ENCODE assay signal across 1 cellular context in the genomic region with DNA sequence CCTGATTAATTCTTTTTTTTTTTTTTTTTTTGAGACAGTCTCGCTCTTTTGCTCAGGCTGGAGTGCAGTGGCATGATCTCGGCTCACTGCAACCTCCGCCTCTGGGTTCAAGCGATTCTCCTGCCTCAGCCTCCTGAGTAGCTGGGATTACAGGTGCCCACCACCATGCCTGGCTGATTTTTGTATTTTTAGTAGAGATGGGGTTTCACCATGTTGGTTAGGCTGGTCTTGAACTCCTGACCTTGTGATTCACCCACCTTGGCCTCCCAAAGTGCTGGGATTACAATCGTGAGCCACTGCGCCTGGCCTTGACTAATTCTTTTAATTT.
A peak's percentile ranks its signal among the peaks of the same experiment; 100 is the strongest.
TF ChIP-seq lines count a peak whose summit lies in the region.

No MANE protein-coding gene starts in this region.

TF ChIP-seq in GM12878, 131 proteins besides CTCF, POLR2A, EP300 and RAD21:
- TF ChIP-seq, protein P1, sequence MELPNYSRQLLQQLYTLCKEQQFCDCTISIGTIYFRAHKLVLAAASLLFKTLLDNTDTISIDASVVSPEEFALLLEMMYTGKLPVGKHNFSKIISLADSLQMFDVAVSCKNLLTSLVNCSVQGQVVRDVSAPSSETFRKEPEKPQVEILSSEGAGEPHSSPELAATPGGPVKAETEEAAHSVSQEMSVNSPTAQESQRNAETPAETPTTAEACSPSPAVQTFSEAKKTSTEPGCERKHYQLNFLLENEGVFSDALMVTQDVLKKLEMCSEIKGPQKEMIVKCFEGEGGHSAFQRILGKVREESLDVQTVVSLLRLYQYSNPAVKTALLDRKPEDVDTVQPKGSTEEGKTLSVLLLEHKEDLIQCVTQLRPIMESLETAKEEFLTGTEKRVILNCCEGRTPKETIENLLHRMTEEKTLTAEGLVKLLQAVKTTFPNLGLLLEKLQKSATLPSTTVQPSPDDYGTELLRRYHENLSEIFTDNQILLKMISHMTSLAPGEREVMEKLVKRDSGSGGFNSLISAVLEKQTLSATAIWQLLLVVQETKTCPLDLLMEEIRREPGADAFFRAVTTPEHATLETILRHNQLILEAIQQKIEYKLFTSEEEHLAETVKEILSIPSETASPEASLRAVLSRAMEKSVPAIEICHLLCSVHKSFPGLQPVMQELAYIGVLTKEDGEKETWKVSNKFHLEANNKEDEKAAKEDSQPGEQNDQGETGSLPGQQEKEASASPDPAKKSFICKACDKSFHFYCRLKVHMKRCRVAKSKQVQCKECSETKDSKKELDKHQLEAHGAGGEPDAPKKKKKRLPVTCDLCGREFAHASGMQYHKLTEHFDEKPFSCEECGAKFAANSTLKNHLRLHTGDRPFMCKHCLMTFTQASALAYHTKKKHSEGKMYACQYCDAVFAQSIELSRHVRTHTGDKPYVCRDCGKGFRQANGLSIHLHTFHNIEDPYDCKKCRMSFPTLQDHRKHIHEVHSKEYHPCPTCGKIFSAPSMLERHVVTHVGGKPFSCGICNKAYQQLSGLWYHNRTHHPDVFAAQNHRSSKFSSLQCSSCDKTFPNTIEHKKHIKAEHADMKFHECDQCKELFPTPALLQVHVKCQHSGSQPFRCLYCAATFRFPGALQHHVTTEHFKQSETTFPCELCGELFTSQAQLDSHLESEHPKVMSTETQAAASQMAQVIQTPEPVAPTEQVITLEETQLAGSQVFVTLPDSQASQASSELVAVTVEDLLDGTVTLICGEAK (IDR thresholded peaks at IDR 0.05; ENCODE audit: borderline replicate concordance), result 0 out of 2 replicates have a peak, but pooled peaks have one; percentile 11
- peak; percentile 95 for TF ChIP-seq HDGF (IDR thresholded peaks at IDR 0.05)
- peak; percentile 37 for TF ChIP-seq NBN (IDR thresholded peaks at IDR 0.05)
- TF ChIP-seq NR2F1 (conservative IDR thresholded peaks at IDR 0.05), result peak; percentile 68
- TF ChIP-seq, protein P2, sequence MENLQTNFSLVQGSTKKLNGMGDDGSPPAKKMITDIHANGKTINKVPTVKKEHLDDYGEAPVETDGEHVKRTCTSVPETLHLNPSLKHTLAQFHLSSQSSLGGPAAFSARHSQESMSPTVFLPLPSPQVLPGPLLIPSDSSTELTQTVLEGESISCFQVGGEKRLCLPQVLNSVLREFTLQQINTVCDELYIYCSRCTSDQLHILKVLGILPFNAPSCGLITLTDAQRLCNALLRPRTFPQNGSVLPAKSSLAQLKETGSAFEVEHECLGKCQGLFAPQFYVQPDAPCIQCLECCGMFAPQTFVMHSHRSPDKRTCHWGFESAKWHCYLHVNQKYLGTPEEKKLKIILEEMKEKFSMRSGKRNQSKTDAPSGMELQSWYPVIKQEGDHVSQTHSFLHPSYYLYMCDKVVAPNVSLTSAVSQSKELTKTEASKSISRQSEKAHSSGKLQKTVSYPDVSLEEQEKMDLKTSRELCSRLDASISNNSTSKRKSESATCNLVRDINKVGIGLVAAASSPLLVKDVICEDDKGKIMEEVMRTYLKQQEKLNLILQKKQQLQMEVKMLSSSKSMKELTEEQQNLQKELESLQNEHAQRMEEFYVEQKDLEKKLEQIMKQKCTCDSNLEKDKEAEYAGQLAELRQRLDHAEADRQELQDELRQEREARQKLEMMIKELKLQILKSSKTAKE (IDR thresholded peaks at IDR 0.05; ENCODE audit: low read depth, poor library complexity, severe bottlenecking), result peak; percentile 10
- 0 out of 2 replicates have a peak, but pooled peaks have one; percentile 1 for TF ChIP-seq IKZF1 (conservative IDR thresholded peaks at IDR 0.05)
- TF ChIP-seq JUND (IDR thresholded peaks at IDR 0.05; ENCODE audit: low read depth, low read length), result 0 out of 2 replicates have a peak, but pooled peaks have one; percentile 1
- TF ChIP-seq ZNF217 (IDR thresholded peaks at IDR 0.05), result peak; percentile 89; the same call in 1 of the 2 replicates
- TF ChIP-seq LARP7 (IDR thresholded peaks at IDR 0.05), result peak; percentile 34; the same call in 1 of the 2 replicates
- TF ChIP-seq, protein P3, sequence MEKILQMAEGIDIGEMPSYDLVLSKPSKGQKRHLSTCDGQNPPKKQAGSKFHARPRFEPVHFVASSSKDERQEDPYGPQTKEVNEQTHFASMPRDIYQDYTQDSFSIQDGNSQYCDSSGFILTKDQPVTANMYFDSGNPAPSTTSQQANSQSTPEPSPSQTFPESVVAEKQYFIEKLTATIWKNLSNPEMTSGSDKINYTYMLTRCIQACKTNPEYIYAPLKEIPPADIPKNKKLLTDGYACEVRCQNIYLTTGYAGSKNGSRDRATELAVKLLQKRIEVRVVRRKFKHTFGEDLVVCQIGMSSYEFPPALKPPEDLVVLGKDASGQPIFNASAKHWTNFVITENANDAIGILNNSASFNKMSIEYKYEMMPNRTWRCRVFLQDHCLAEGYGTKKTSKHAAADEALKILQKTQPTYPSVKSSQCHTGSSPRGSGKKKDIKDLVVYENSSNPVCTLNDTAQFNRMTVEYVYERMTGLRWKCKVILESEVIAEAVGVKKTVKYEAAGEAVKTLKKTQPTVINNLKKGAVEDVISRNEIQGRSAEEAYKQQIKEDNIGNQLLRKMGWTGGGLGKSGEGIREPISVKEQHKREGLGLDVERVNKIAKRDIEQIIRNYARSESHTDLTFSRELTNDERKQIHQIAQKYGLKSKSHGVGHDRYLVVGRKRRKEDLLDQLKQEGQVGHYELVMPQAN (conservative IDR thresholded peaks at IDR 0.05), result peak; percentile 9; the same call in 1 of the 2 replicates
- TF ChIP-seq RELB (IDR thresholded peaks at IDR 0.05; ENCODE audit: low read depth), result 0 out of 2 replicates have a peak, but pooled peaks have one; percentile 52
- peak; percentile 93; the same call in 1 of the 2 replicates for TF ChIP-seq CHD4 (IDR thresholded peaks at IDR 0.05)
- TF ChIP-seq SIN3A (IDR thresholded peaks at IDR 0.05; ENCODE audit: low read depth, low read length), result 0 out of 2 replicates have a peak, but pooled peaks have one; percentile 26
- peak in 1 of 2 experiments; percentile 13; a peak in 1 of 4 replicates for TF ChIP-seq IKZF2 (IDR thresholded peaks at IDR 0.05)
- TF ChIP-seq PAX8 (IDR thresholded peaks at IDR 0.05), result 0 out of 2 replicates have a peak, but pooled peaks have one; percentile 4
